ENCODE assay signal across 8 cellular contexts in the genomic region with DNA sequence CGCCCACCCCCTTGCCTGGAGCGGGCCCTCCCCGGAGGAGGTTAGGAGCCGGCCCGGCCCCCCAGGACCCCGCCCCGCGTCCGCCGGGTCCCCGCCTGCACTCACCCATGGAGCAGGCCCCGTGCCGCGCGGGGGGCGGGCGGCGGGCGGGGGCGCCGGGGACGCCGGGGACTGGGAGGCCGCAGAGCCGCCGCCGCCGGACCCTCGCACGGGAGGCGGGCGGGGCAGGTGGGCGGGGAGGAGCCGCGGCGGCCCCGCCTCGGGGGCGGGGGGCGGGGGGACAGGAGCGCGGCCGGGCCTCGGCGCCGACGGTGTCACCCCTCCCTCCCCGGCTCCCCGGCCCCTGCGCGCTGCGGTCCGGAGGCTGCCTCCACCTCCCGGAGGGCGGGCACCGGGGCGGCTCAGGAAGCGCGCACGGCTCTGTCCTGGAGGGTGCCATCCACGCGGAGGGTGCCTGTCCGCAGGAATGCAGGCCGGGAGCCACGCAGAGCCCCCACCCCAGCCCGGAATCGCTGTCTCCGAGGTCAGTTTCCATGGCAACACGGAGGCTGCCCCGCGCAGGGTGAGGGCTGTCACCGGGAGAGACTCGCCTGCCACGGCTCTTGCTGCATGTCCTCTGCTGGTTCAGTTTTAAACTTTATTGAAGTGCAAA. TPM values are rescaled to one million over a fixed set of nuclear protein-coding genes. Genes with fewer than 3 reads are reported as not detected.
DNase-seq lines count a peak whose midpoint lies in the region; ATAC-seq and TF ChIP-seq lines count a peak whose summit lies in the region.

No MANE protein-coding gene starts in this region.

- H3K36me3 Mint-ChIP-seq in activated T-helper 2 cell treated with anti-CD3 and anti-CD28 coated beads, Interferon-gamma antibody, Interleukin-2, Interleukin-4, amounts not matched to agents 10 μg/mL and 5 μg/mL and 100 μg/mL, durations not matched to agents 14 hours and 24 hours and 36 hours (ENCODE audit: low read depth): no peaks in the 10 kb centered on the region

- H3K4me3 ChIP-seq in foreskin fibroblast (ENCODE audit: low read depth in 1 of 2, low read length in 2 of 2): peak overlapping the region; percentile 62 to 67
- H3K4me3 ChIP-seq in neuron (ENCODE audit: low read length): peak overlapping the region; percentile 63

- in situ Hi-C loops in G401 (cut with HindIII; ENCODE audit: low sequenced_read_pairs): no loop called here

- H3K9me3 Mint-ChIP-seq in activated T-helper 2 cell treated with anti-CD3 and anti-CD28 coated beads, Interferon-gamma antibody, Interleukin-2, Interleukin-4, amounts not matched to agents 10 μg/mL and 5 μg/mL and 100 μg/mL, durations not matched to agents 14 hours and 24 hours and 36 hours: no peaks in the 10 kb centered on the region

- H2AFZ ChIP-seq in neuron (ENCODE audit: low read depth, low read length): peak overlapping the region; percentile 82

- no peak overlapping the region for H3K27ac Mint-ChIP-seq in activated T-helper 2 cell treated with anti-CD3 and anti-CD28 coated beads, Interferon-gamma antibody, Interleukin-2, Interleukin-4, amounts not matched to agents 10 μg/mL and 5 μg/mL and 100 μg/mL, durations not matched to agents 14 hours and 24 hours and 36 hours

- DNase-seq in G401 (ENCODE audit: low spot score) (peak; percentile 79), NCI-H69 (lab: John Stamatoyannopoulos, UW) (peak; percentile 74), foreskin fibroblast (peak in 1 of 2 donors; percentile 70)
- DNase-seq in activated T-helper 2 cell treated with anti-CD3 and anti-CD28 coated beads, Interferon-gamma antibody, Interleukin-2, Interleukin-4, amounts not matched to agents 10 μg/mL and 5 μg/mL and 100 μg/mL, durations not matched to agents 14 hours and 24 hours and 36 hours (ENCODE audit: low spot score): peak; percentile 36

- H3K4me3 Mint-ChIP-seq in activated T-helper 2 cell treated with anti-CD3 and anti-CD28 coated beads, Interferon-gamma antibody, Interleukin-2, Interleukin-4, amounts not matched to agents 10 μg/mL and 5 μg/mL and 100 μg/mL, durations not matched to agents 14 hours and 24 hours and 36 hours (ENCODE audit: low read depth): peak overlapping the region; percentile 65

- H3K27me3 Mint-ChIP-seq in activated T-helper 2 cell treated with anti-CD3 and anti-CD28 coated beads, Interferon-gamma antibody, Interleukin-2, Interleukin-4, amounts not matched to agents 10 μg/mL and 5 μg/mL and 100 μg/mL, durations not matched to agents 14 hours and 24 hours and 36 hours (ENCODE audit: low read depth): peaks cover 26% of the 10 kb centered on the region

- no peaks in the 10 kb centered on the region for H3K9me3 ChIP-seq in neuron (ENCODE audit: low read length)

- TF ChIP-seq CTCF in foreskin fibroblast (IDR thresholded peaks at IDR 0.05; ENCODE audit: low read depth, low read length): no peak

- no peaks in the 10 kb centered on the region for H3K36me3 ChIP-seq in neuron (ENCODE audit: insufficient read depth, low read length)

- no peak for ATAC-seq in HG03432 (IDR thresholded peaks at IDR 0.05; ENCODE audit: unreplicated experiment)
- no peak for ATAC-seq in HG02610 (IDR thresholded peaks at IDR 0.05; ENCODE audit: unreplicated experiment)
- no peak for ATAC-seq in HG02678 (IDR thresholded peaks at IDR 0.05; ENCODE audit: unreplicated experiment)

- intact Hi-C loops in activated T-helper 2 cell treated with anti-CD3 and anti-CD28 coated beads, Interferon-gamma antibody, Interleukin-2, Interleukin-4, amounts not matched to agents 10 μg/mL and 5 μg/mL and 100 μg/mL, durations not matched to agents 14 hours and 24 hours and 36 hours (cut with micrococcal nuclease): no loop called here

- H3K27me3 ChIP-seq in neuron (ENCODE audit: insufficient read depth, low read length): no peaks in the 10 kb centered on the region

- peaks cover 30% of the 10 kb centered on the region for H3K4me1 ChIP-seq in neuron (ENCODE audit: insufficient read depth, low read length)

- H3K4me1 Mint-ChIP-seq in activated T-helper 2 cell treated with anti-CD3 and anti-CD28 coated beads, Interferon-gamma antibody, Interleukin-2, Interleukin-4, amounts not matched to agents 10 μg/mL and 5 μg/mL and 100 μg/mL, durations not matched to agents 14 hours and 24 hours and 36 hours (ENCODE audit: low read depth): peaks cover 3% of the 10 kb centered on the region

RNA-seq across cellular contexts. Expression of a gene that starts 5.9 kb away (rescaled TPM):
- 8.2 and 8.6 TPM in 2 replicates for total RNA-seq in G401 (2014; rRNA removed; shearing (Covaris generic))
- total RNA-seq in activated T-helper 2 cell treated with anti-CD3 and anti-CD28 coated beads, Interferon-gamma antibody, Interleukin-2, Interleukin-4, amounts not matched to agents 10 μg/mL and 5 μg/mL and 100 μg/mL, durations not matched to agents 14 hours and 24 hours and 36 hours: 1.1 and 1.6 TPM in 2 replicates

RNA-seq across cellular contexts. Expression of a gene that starts 31.4 kb away (rescaled TPM):
- 4.9 and 6.1 TPM in 2 replicates for total RNA-seq in G401 (2014; rRNA removed; shearing (Covaris generic))
- total RNA-seq in activated T-helper 2 cell treated with anti-CD3 and anti-CD28 coated beads, Interferon-gamma antibody, Interleukin-2, Interleukin-4, amounts not matched to agents 10 μg/mL and 5 μg/mL and 100 μg/mL, durations not matched to agents 14 hours and 24 hours and 36 hours: 88.0 and 89.7 TPM in 2 replicates

RNA-seq across cellular contexts. Expression of a gene that starts 57.0 kb away (rescaled TPM):
- total RNA-seq in G401 (2014; rRNA removed; shearing (Covaris generic)): 26.1 and 33.9 TPM in 2 replicates
- total RNA-seq in activated T-helper 2 cell treated with anti-CD3 and anti-CD28 coated beads, Interferon-gamma antibody, Interleukin-2, Interleukin-4, amounts not matched to agents 10 μg/mL and 5 μg/mL and 100 μg/mL, durations not matched to agents 14 hours and 24 hours and 36 hours: 43.4 and 50.0 TPM in 2 replicates

RNA-seq across cellular contexts. Expression of a gene that starts 57.8 kb away (rescaled TPM):
- total RNA-seq in G401 (2014; rRNA removed; shearing (Covaris generic)): not detected in 2 replicates
- not detected in 2 replicates for total RNA-seq in activated T-helper 2 cell treated with anti-CD3 and anti-CD28 coated beads, Interferon-gamma antibody, Interleukin-2, Interleukin-4, amounts not matched to agents 10 μg/mL and 5 μg/mL and 100 μg/mL, durations not matched to agents 14 hours and 24 hours and 36 hours

Comparison
In these comparisons a context has a peak if more than half of its experiments do, and no peak if none do; other contexts are left out.
1. RNA of a gene that starts 31.4 kb away (total RNA-seq): 88.0 to 89.7 TPM in activated T-helper 2 cell treated with anti-CD3 and anti-CD28 coated beads, Interferon-gamma antibody, Interleukin-2, Interleukin-4, amounts not matched to agents 10 μg/mL and 5 μg/mL and 100 μg/mL, durations not matched to agents 14 hours and 24 hours and 36 hours; 4.9 to 6.1 TPM in G401; every median in the first group is over 10 times any median in the second.